In genomic region chr13:113955691-113956090, GRCh38 we compare ENCODE assay signal across 1 cellular context.
TF ChIP-seq lines count a peak whose summit lies in the region.

No MANE protein-coding gene starts in this region.

TF ChIP-seq in IMR-90, 13 proteins besides CTCF, POLR2A, EP300 and RAD21:
- TF ChIP-seq SMC3 (IDR thresholded peaks at IDR 0.05; ENCODE audit: low read depth, low read length): no peak
- no peak for TF ChIP-seq RFX5 (IDR thresholded peaks at IDR 0.05; ENCODE audit: low read depth, low read length)
- no peak for TF ChIP-seq ELK1 (IDR thresholded peaks at IDR 0.05; ENCODE audit: borderline replicate concordance, low read depth, low read length)
- TF ChIP-seq FOS (IDR thresholded peaks at IDR 0.05; ENCODE audit: low read depth, low read length): no peak
- TF ChIP-seq MAFK (IDR thresholded peaks at IDR 0.05; ENCODE audit: low read depth, low read length): no peak
- no peak for TF ChIP-seq MXI1 (IDR thresholded peaks at IDR 0.05; ENCODE audit: borderline replicate concordance, low read depth, low read length)
- no peak for TF ChIP-seq NFE2L2 (IDR thresholded peaks at IDR 0.05; ENCODE audit: low read depth, low read length)
- TF ChIP-seq, protein P1, sequence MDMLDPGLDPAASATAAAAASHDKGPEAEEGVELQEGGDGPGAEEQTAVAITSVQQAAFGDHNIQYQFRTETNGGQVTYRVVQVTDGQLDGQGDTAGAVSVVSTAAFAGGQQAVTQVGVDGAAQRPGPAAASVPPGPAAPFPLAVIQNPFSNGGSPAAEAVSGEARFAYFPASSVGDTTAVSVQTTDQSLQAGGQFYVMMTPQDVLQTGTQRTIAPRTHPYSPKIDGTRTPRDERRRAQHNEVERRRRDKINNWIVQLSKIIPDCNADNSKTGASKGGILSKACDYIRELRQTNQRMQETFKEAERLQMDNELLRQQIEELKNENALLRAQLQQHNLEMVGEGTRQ (IDR thresholded peaks at IDR 0.05; ENCODE audit: low read depth, low read length): no peak
- no peak for TF ChIP-seq CHD1 (IDR thresholded peaks at IDR 0.05; ENCODE audit: low read depth, low read length)
- TF ChIP-seq CEBPB (IDR thresholded peaks at IDR 0.05; ENCODE audit: low read depth, low read length): no peak
- no peak for TF ChIP-seq RCOR1 (IDR thresholded peaks at IDR 0.05; ENCODE audit: insufficient replicate concordance, low read length)
- TF ChIP-seq BHLHE40 (IDR thresholded peaks at IDR 0.05; ENCODE audit: low read depth, low read length): no peak
- TF ChIP-seq MAZ (IDR thresholded peaks at IDR 0.05; ENCODE audit: borderline replicate concordance, low read depth, low read length): no peak
TF ChIP-seq in IMR-90: peak in this region for 0.
